In the genomic region with DNA sequence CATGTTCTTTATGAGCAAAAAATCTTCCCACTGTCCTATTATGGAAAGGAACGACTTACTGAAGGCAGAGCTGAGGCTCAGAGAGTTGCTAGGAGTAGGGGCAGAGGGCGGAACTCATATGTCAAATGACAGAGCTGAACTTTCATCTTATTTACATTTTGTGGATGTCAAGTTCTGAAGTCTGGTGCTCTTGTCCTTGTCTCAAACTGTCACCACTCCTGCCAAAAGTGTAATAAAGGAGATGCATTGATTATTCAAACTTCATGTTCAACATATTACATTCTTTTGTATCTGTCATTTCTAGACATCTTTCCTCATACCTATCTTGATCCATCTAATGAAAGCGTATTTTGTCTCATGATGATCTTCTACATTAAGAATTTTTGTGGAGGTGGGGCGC, we compare ENCODE assay signal across 7 cellular contexts. TPM values are rescaled to one million over a fixed set of nuclear protein-coding genes. Genes with fewer than 3 reads are reported as not detected.
"Had no signal": no experiment of that assay in that cellular context is flagged by ENCODE, and none has a peak within 500 bp of the region (broad histone marks: within the 10 kb centered on the region; RNA-seq: fewer than 3 reads in every experiment).

No MANE protein-coding gene starts in this region.

- H3K4me3 ChIP-seq: K562 had no signal

- H3K27ac ChIP-seq: HL-60 had no signal

- DNase-seq: IMR-90, KBM-7 had no signal

RNA-seq across cellular contexts. Expression of gene C11orf87, which starts 57.1 kb away (rescaled TPM):
- total RNA-seq: HepG2, HT-29, K562 had no signal
- polyA plus RNA-seq: HepG2, IgD-negative memory B cell, K562 had no signal
